8 cellular contexts compared by ENCODE assay signal in genomic region chr2:209771474-209772292, GRCh38. TPM values are rescaled to one million over a fixed set of nuclear protein-coding genes. Genes with fewer than 3 reads are reported as not detected.
DNase-seq lines count a peak whose midpoint lies in the region; ATAC-seq and TF ChIP-seq lines count a peak whose summit lies in the region.

Gene UNC80 (plus strand): TSS chr2:209771832. CDS start chr2:209772073, 241 bp downstream.

- H3K4me3 ChIP-seq in fibroblast of pulmonary artery (replicated peaks; ENCODE audit: low read depth, low read length) (peak within 1 kb of the TSS; percentile 35), muscle layer of duodenum (ENCODE audit: low read depth in 1 of 2, low read length in 2 of 2) (peak within 1 kb of the TSS; percentile 19 to 49), upper lobe of left lung (peak within 1 kb of the TSS in 3 of 4 donors; percentile 7 to 32 (median 26))

- in situ Hi-C loops in GM13977 (cut with MboI; ENCODE audit: low pct_unique_long_range_greater_than_20kb, low sequenced_read_pairs, unreplicated experiment), result no loop called here

- no peaks in the 10 kb centered on the region for H3K4me1 Mint-ChIP-seq in activated CD8-positive, alpha-beta T cell treated with anti-CD3 and anti-CD28 coated beads, Interleukin-2, amount 10 ng/mL, durations not matched to agents 7 days and 5 days (ENCODE audit: low read depth)

- no peak within 1 kb of the TSS for H3K4me3 Mint-ChIP-seq in activated CD8-positive, alpha-beta T cell treated with anti-CD3 and anti-CD28 coated beads, Interleukin-2, amount 10 ng/mL, durations not matched to agents 7 days and 5 days

- H3K4me1 ChIP-seq in muscle layer of duodenum (ENCODE audit: control insufficient read depth in 1 of 2, insufficient read depth in 2 of 2, low read length in 2 of 2), result no peaks in the 10 kb centered on the region
- H3K4me1 ChIP-seq in upper lobe of left lung, result peaks cover 0 to 10% (median 6%) of the 10 kb centered on the region in 4 donors

- peak; percentile 13; the same call in 1 of the 2 replicates for TF ChIP-seq CTCF in 22Rv1 (IDR thresholded peaks at IDR 0.05)
- no peak for TF ChIP-seq CTCF in GM13977 (IDR thresholded peaks at IDR 0.05; ENCODE audit: extremely low read depth, insufficient read depth, missing control alignments)
- no peak for TF ChIP-seq CTCF in fibroblast of pulmonary artery (IDR thresholded peaks at IDR 0.05; ENCODE audit: low read length, missing control alignments)
- TF ChIP-seq CTCF in upper lobe of left lung (IDR thresholded peaks at IDR 0.05), result no peak

- H3K36me3 ChIP-seq in muscle layer of duodenum (ENCODE audit: control insufficient read depth in 1 of 2, insufficient read depth in 2 of 2, low read length in 2 of 2) (no peaks in the 10 kb centered on the region), upper lobe of left lung (no peaks in the 10 kb centered on the region)

- ATAC-seq in activated CD8-positive, alpha-beta T cell treated with anti-CD3 and anti-CD28 coated beads, Interleukin-2, amount 10 ng/mL, durations not matched to agents 7 days and 5 days, result no peak
- ATAC-seq in upper lobe of left lung (ENCODE audit: low FRiP score in 2 of 2), result peak; percentile 81 to 90

- no peaks in the 10 kb centered on the region for H3K36me3 Mint-ChIP-seq in activated CD8-positive, alpha-beta T cell treated with anti-CD3 and anti-CD28 coated beads, Interleukin-2, amount 10 ng/mL, durations not matched to agents 7 days and 5 days (ENCODE audit: low read depth)

- peak within 1 kb of the TSS; percentile 64 for H3K27ac ChIP-seq in 22Rv1
- no peak within 1 kb of the TSS for H3K27ac ChIP-seq in muscle layer of duodenum (ENCODE audit: low read length)
- H3K27ac ChIP-seq in upper lobe of left lung, result no peak within 1 kb of the TSS

- CTCF ChIA-PET in activated CD8-positive, alpha-beta T cell treated with anti-CD3 and anti-CD28 coated beads, Interleukin-2, amount 10 ng/mL, durations not matched to agents 7 days and 5 days (lab: Charles Lee), result no interaction called here

- WGBS in upper lobe of left lung, 2 donors, result 4 to 7% methylated on average over 34 to 68 of the region's 73 CpGs

- no peaks in the 10 kb centered on the region for H3K27me3 ChIP-seq in muscle layer of duodenum (ENCODE audit: low read depth, low read length)
- peaks cover 0 to 10% (median 4%) of the 10 kb centered on the region in 4 donors for H3K27me3 ChIP-seq in upper lobe of left lung

- DNase-seq in GM13977 (ENCODE audit: low spot score) (peak; percentile 61), NCI-H1092 treated with DMSO at 0.1 percent for 48 hours (lab: John Stamatoyannopoulos, UW) (peak; percentile 62), fibroblast of pulmonary artery (ENCODE audit: low read depth) (peak; percentile 63), upper lobe of left lung (peak; percentile 25 to 93), HT-29 (ENCODE audit: low spot score) (no peak)
- DNase-seq in activated CD8-positive, alpha-beta T cell treated with anti-CD3 and anti-CD28 coated beads, Interleukin-2, amount 10 ng/mL, durations not matched to agents 7 days and 5 days, result peak; percentile 40

- POLR2A ChIA-PET in activated CD8-positive, alpha-beta T cell treated with anti-CD3 and anti-CD28 coated beads, Interleukin-2, amount 10 ng/mL, durations not matched to agents 7 days and 5 days (lab: Charles Lee), result no interaction called here

- no peak within 1 kb of the TSS for H3K27ac Mint-ChIP-seq in activated CD8-positive, alpha-beta T cell treated with anti-CD3 and anti-CD28 coated beads, Interleukin-2, amount 10 ng/mL, durations not matched to agents 7 days and 5 days

- TF ChIP-seq EP300 in upper lobe of left lung (IDR thresholded peaks at IDR 0.05), result no peak

- no peaks in the 10 kb centered on the region for H3K9me3 ChIP-seq in muscle layer of duodenum (ENCODE audit: control insufficient read depth in 1 of 2, low read length in 2 of 2)
- H3K9me3 ChIP-seq in upper lobe of left lung, result no peaks in the 10 kb centered on the region

- no peaks in the 10 kb centered on the region for H3K9me3 Mint-ChIP-seq in activated CD8-positive, alpha-beta T cell treated with anti-CD3 and anti-CD28 coated beads, Interleukin-2, amount 10 ng/mL, durations not matched to agents 7 days and 5 days (ENCODE audit: insufficient read depth)

- no peak for TF ChIP-seq POLR2A in upper lobe of left lung (IDR thresholded peaks at IDR 0.05)

- peaks cover 19% of the 10 kb centered on the region for H3K27me3 Mint-ChIP-seq in activated CD8-positive, alpha-beta T cell treated with anti-CD3 and anti-CD28 coated beads, Interleukin-2, amount 10 ng/mL, durations not matched to agents 7 days and 5 days (ENCODE audit: low read depth)

RNA-seq across cellular contexts. Expression of gene UNC80, which starts in this region (rescaled TPM):
- total RNA-seq in activated CD8-positive, alpha-beta T cell treated with anti-CD3 and anti-CD28 coated beads, Interleukin-2, amount 10 ng/mL, durations not matched to agents 7 days and 5 days, result not detected
- total RNA-seq in upper lobe of left lung, result under 1 TPM in 5 of 6 donors, not detected in 1; under 0.01 to 0.39 (median 0.13) TPM
- not detected in 2 replicates for total RNA-seq in HT-29 (2014; rRNA removed; shearing (Covaris generic))

Comparison
In these comparisons a context has a peak if more than half of its experiments do, and no peak if none do; other contexts are left out.
1. Peak in DNase-seq in activated CD8-positive, alpha-beta T cell treated with anti-CD3 and anti-CD28 coated beads, Interleukin-2, amount 10 ng/mL, durations not matched to agents 7 days and 5 days; RNA of the gene not detected or under 1 TPM.
2. Peak in DNase-seq, ATAC-seq and H3K4me3 ChIP-seq in upper lobe of left lung; RNA of the gene not detected or under 1 TPM.